19 cellular contexts compared by ENCODE assay signal in the genomic region with DNA sequence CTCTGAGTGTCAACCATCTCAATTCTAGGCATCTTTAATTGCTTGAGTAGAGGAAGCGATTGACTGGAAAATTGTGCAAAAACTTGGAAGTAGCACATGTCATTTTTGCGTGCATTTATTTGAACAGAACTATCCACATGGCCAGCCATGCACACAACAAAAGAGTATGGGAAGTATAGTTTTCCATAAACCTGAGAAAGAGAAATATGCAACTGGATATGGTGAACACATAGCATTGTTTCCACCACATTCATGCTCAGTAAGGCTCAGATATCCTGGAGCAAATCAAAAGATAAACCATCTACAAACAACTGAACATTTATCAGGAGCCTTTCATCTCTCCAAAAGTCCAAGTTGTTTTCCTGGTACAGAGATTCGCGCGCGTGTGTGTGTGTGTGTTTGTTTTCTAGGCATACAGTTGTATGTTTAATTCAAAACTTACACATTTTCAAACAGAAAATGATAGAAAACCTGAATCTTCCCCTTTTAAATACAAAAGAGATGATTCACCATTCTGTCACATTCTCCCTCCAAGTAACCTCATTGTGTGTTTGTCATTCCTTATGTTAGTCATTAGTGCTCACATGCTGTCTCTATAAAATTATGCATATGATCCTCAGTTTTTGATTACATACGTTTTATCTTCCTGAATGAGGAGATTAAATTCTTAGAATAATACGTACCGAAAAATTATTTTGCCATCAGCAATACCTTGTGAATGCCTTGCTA.
A peak's percentile ranks its signal among the peaks of the same experiment; 100 is the strongest.
DNase-seq lines count a peak whose midpoint lies in the region; ATAC-seq, FAIRE-seq and TF ChIP-seq lines count a peak whose summit lies in the region.
"Had no signal": no experiment of that assay in that cellular context is flagged by ENCODE, and none has a peak within 500 bp of the region (broad histone marks: within the 10 kb centered on the region; RNA-seq: fewer than 3 reads in every experiment).

No MANE protein-coding gene starts in this region.

- H3K9me3 ChIP-seq in HepG2 (ENCODE audit: low read length) (peaks cover 6% of the 10 kb centered on the region; the same call in 1 of the 2 replicates), right lobe of liver (no peaks in the 10 kb centered on the region)
- H3K9me3 ChIP-seq: A549, Caco-2, colonic mucosa, right atrium auricular region, testis had no signal

- H3K4me2 ChIP-seq in HepG2 (ENCODE audit: low read depth, low read length): no peak overlapping the region
- H3K4me2 ChIP-seq: A549 had no signal

- H3K27ac ChIP-seq in HepG2 (ENCODE audit: extremely low read length, insufficient read depth, low read length) (no peak overlapping the region), right lobe of liver (no peak overlapping the region)
- H3K27ac ChIP-seq: A549, colonic mucosa, right atrium auricular region, testis had no signal

- ATAC-seq in HepG2: no peak
- ATAC-seq in right lobe of liver: no peak
- no peak for ATAC-seq in HG02798 (IDR thresholded peaks at IDR 0.05; ENCODE audit: poor library complexity, unreplicated experiment)
- ATAC-seq: A549, esophagus mucosa had no signal

- H3K4me1 ChIP-seq in HepG2 (ENCODE audit: insufficient read depth, low read length) (no peaks in the 10 kb centered on the region), right lobe of liver (no peaks in the 10 kb centered on the region)
- H3K4me1 ChIP-seq: A549, Caco-2, colonic mucosa, right atrium auricular region, testis had no signal

- POLR2A ChIA-PET in HepG2 (lab: Yijun Ruan, JAX): no interaction called here

- WGBS in HepG2 (ENCODE audit: low lambda C conversion rate): 17% methylated on average over 9 of the region's 9 CpGs
- WGBS in right lobe of liver (ENCODE audit: insufficient coverage, low coverage, low lambda C conversion rate, missing lambda C conversion rate): 61% methylated on average over 9 of the region's 9 CpGs

- H3K4me3 ChIP-seq in HepG2 (replicated peaks in 1 of 3; ENCODE audit: insufficient read depth in 1 of 3, low read depth in 2 of 3, low read length in 3 of 3) (no peak overlapping the region), right lobe of liver (no peak overlapping the region), fibroblast of the aortic adventitia (ENCODE audit: low read depth, low read length) (no peak overlapping the region)
- H3K4me3 ChIP-seq: A549, colonic mucosa, right atrium auricular region, testis had no signal

- FAIRE-seq in HepG2 (lab: Jason Lieb, UNC): no peak
- FAIRE-seq: A549 had no signal

- no peak overlapping the region for H3K9ac ChIP-seq in HepG2 (ENCODE audit: insufficient read depth, low read depth, low read length)

- TF ChIP-seq EP300 in HepG2 (IDR thresholded peaks at IDR 0.05; ENCODE audit: low read depth in 2 of 2, low read length in 2 of 2): no peak
- TF ChIP-seq EP300 in HepG2 (CRISPR knock-in tag; IDR thresholded peaks at IDR 0.05; ENCODE audit: borderline replicate concordance): no peak

- no peaks in the 10 kb centered on the region for H3K79me2 ChIP-seq in HepG2 (ENCODE audit: insufficient read depth, low read length)

- no peak for TF ChIP-seq RAD21 in HepG2 (CRISPR knock-in tag; IDR thresholded peaks at IDR 0.05)

- no peak for DNase-seq in HepG2 (ENCODE audit: low spot score)
- DNase-seq in right lobe of liver: no peak
- DNase-seq in amniotic epithelial cell (ENCODE audit: low read depth): peak; percentile 4
- peak; percentile 53 for DNase-seq in fibroblast of the aortic adventitia (ENCODE audit: low read depth)
- no peak for DNase-seq in COR-L47 (lab: John Stamatoyannopoulos, UW)
- DNase-seq in SIG-M5 treated with dmso at 0.1 percent for 504 hours (lab: John Stamatoyannopoulos, UW; ENCODE audit: unreplicated experiment): no peak
- no peak for DNase-seq in epidermal melanocyte (ENCODE audit: insufficient read length, low spot score)
- DNase-seq: activated naive CD8-positive, alpha-beta T cell treated with anti-CD3 and anti-CD28 coated beads, Interleukin-2, amount 10 ng/mL, durations not matched to agents 7 days and 5 days; activated T-cell treated with anti-CD3 and anti-CD28 coated beads, Interleukin-2, amount 50 U/mL, for 48 hours; Caco-2; colonic mucosa; NK-92 treated with Interleukin-12 subunit alpha and Interleukin-12 subunit beta, amount 100 ng/mL, for 24 hours; SIG-M5; stimulated activated CD4-positive, alpha-beta T cell treated with anti-CD3 and anti-CD28 coated beads, Interleukin-2, amount 100 ng/mL, for 24 hours; testis had no signal

- intact Hi-C loops in HepG2 (cut with micrococcal nuclease; ENCODE audit: unreplicated experiment) (no loop called here), right lobe of liver (cut with DNase I) (no loop called here)

- TF ChIP-seq POLR2A in HepG2 (IDR thresholded peaks at IDR 0.05; ENCODE audit: insufficient read depth in 1 of 2, low read depth in 2 of 2, low read length in 2 of 2): no peak
- no peak for TF ChIP-seq POLR2A in right lobe of liver (IDR thresholded peaks at IDR 0.05)

- in situ Hi-C loops in HepG2 (cut with HindIII; ENCODE audit: extremely low pct_ligation_motif_present, low pct_unique_long_range_greater_than_20kb): no loop called here

- BruUV-seq in HepG2 (replicated peaks; lab: Mats Ljungman, UMichigan): no TSS peak

- H3K36me3 ChIP-seq in HepG2 (replicated peaks in 1 of 2; ENCODE audit: control insufficient read depth in 1 of 2, insufficient read depth in 2 of 2, low read length in 2 of 2) (no peaks in the 10 kb centered on the region), right lobe of liver (no peaks in the 10 kb centered on the region)
- H3K36me3 ChIP-seq: colonic mucosa, right atrium auricular region had no signal

- TF ChIP-seq CTCF in HepG2 (CRISPR knock-in tag; IDR thresholded peaks at IDR 0.05) (no peak), right lobe of liver (IDR thresholded peaks at IDR 0.05) (no peak), fibroblast of the aortic adventitia (IDR thresholded peaks at IDR 0.05; ENCODE audit: insufficient read depth, low read length) (no peak)

- no peaks in the 10 kb centered on the region for H4K20me1 ChIP-seq in HepG2 (ENCODE audit: insufficient read depth, low read length)

- H3K27me3 ChIP-seq in HepG2 (ENCODE audit: control insufficient read depth in 1 of 2, insufficient read depth in 2 of 2, low read length in 2 of 2) (no peaks in the 10 kb centered on the region), right lobe of liver (no peaks in the 10 kb centered on the region)
- H3K27me3 ChIP-seq: colonic mucosa, right atrium auricular region, testis had no signal

- CTCF ChIA-PET in HepG2 (lab: Yijun Ruan, JAX; ENCODE audit: low intra/inter-chr PET ratio, low total read pairs): no interaction called here

- no peak overlapping the region for H2AFZ ChIP-seq in HepG2 (ENCODE audit: low read length)

TF ChIP-seq in HepG2, 621 proteins besides CTCF, POLR2A, EP300 and RAD21:
- TF ChIP-seq MNT (IDR thresholded peaks at IDR 0.05) (peak; percentile 94), SMAD1 (CRISPR knock-in tag; IDR thresholded peaks at IDR 0.05; ENCODE audit: borderline replicate concordance, low read depth) (no peak)

Comparison
In these comparisons a context has a peak if more than half of its experiments do, and no peak if none do; other contexts are left out.
1. DNase-seq: peak in amniotic epithelial cell (single experiment) and fibroblast of the aortic adventitia (single experiment); none in HepG2 (single experiment), right lobe of liver (0 of 3), COR-L47 (single experiment), SIG-M5 treated with dmso at 0.1 percent for 504 hours (single experiment) and epidermal melanocyte (single experiment).